In genomic region chr2:101341901-101342624, GRCh38 we compare ENCODE assay signal across 8 cellular contexts. TPM values are rescaled to one million over a fixed set of nuclear protein-coding genes. Genes with fewer than 3 reads are reported as not detected.
DNase-seq lines count a peak whose midpoint lies in the region; ATAC-seq lines count a peak whose summit lies in the region.

No MANE protein-coding gene starts in this region.

- intact Hi-C loops in left ventricle myocardium superior (cut with micrococcal nuclease) = no loop called here

- DNase-seq in GM04504 (ENCODE audit: low read depth) (peak; percentile 56), NCI-H1092 treated with DMSO at 0.1 percent for 48 hours (lab: John Stamatoyannopoulos, UW) (peak; percentile 26), T-helper 1 cell (peak; percentile 29 to 67 (median 56)), amniotic epithelial cell (ENCODE audit: low read depth) (peak; percentile 57), left ventricle myocardium superior (peak; percentile 85), retina (peak; percentile 80)

- peak; percentile 74 for ATAC-seq in left ventricle myocardium superior
- ATAC-seq in GM18511 (IDR thresholded peaks at IDR 0.05; ENCODE audit: unreplicated experiment) = no peak
- no peak for ATAC-seq in GM21529 (IDR thresholded peaks at IDR 0.05; ENCODE audit: unreplicated experiment)

RNA-seq across cellular contexts. Expression of gene RNF149, which starts 33.6 kb away (rescaled TPM):
- total RNA-seq in left ventricle myocardium superior = 16.6 TPM

RNA-seq across cellular contexts. Expression of gene CREG2, which starts 45.2 kb away (rescaled TPM):
- total RNA-seq in left ventricle myocardium superior = not detected

Comparison
In these comparisons a context has a peak if more than half of its experiments do, and no peak if none do; other contexts are left out.
1. DNase-seq: peak in every context shown above with its lines; median percentile 85 in left ventricle myocardium superior; 80 in retina; 57 in amniotic epithelial cell; 56 in GM04504; 56 in T-helper 1 cell; 26 in NCI-H1092 treated with DMSO at 0.1 percent for 48 hours.